1 cellular context compared by ENCODE assay signal in the genomic region with DNA sequence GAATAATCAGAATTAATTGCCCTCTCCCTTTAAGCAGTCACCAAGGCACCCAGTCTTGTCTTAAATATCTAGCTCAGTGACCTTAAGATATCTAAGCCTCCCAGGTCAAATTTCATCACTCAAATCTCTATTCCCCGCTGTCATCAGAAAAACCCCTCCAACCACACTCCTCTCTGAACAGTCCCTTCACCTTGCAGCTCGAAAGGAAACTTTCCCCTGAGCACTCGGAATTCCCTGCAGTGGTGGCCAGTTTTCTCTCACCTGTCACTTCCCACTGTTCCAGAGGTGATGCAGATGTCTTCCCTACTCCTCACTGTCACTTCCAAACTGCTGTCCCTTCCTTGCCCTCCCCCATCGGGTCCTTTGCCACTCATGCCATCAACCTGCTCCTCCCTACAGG.
TF ChIP-seq lines count a peak whose summit lies in the region.

No MANE protein-coding gene starts in this region.

TF ChIP-seq in K562, 482 proteins besides CTCF, POLR2A, EP300 and RAD21 (continued from another document):
- TF ChIP-seq, protein P1, sequence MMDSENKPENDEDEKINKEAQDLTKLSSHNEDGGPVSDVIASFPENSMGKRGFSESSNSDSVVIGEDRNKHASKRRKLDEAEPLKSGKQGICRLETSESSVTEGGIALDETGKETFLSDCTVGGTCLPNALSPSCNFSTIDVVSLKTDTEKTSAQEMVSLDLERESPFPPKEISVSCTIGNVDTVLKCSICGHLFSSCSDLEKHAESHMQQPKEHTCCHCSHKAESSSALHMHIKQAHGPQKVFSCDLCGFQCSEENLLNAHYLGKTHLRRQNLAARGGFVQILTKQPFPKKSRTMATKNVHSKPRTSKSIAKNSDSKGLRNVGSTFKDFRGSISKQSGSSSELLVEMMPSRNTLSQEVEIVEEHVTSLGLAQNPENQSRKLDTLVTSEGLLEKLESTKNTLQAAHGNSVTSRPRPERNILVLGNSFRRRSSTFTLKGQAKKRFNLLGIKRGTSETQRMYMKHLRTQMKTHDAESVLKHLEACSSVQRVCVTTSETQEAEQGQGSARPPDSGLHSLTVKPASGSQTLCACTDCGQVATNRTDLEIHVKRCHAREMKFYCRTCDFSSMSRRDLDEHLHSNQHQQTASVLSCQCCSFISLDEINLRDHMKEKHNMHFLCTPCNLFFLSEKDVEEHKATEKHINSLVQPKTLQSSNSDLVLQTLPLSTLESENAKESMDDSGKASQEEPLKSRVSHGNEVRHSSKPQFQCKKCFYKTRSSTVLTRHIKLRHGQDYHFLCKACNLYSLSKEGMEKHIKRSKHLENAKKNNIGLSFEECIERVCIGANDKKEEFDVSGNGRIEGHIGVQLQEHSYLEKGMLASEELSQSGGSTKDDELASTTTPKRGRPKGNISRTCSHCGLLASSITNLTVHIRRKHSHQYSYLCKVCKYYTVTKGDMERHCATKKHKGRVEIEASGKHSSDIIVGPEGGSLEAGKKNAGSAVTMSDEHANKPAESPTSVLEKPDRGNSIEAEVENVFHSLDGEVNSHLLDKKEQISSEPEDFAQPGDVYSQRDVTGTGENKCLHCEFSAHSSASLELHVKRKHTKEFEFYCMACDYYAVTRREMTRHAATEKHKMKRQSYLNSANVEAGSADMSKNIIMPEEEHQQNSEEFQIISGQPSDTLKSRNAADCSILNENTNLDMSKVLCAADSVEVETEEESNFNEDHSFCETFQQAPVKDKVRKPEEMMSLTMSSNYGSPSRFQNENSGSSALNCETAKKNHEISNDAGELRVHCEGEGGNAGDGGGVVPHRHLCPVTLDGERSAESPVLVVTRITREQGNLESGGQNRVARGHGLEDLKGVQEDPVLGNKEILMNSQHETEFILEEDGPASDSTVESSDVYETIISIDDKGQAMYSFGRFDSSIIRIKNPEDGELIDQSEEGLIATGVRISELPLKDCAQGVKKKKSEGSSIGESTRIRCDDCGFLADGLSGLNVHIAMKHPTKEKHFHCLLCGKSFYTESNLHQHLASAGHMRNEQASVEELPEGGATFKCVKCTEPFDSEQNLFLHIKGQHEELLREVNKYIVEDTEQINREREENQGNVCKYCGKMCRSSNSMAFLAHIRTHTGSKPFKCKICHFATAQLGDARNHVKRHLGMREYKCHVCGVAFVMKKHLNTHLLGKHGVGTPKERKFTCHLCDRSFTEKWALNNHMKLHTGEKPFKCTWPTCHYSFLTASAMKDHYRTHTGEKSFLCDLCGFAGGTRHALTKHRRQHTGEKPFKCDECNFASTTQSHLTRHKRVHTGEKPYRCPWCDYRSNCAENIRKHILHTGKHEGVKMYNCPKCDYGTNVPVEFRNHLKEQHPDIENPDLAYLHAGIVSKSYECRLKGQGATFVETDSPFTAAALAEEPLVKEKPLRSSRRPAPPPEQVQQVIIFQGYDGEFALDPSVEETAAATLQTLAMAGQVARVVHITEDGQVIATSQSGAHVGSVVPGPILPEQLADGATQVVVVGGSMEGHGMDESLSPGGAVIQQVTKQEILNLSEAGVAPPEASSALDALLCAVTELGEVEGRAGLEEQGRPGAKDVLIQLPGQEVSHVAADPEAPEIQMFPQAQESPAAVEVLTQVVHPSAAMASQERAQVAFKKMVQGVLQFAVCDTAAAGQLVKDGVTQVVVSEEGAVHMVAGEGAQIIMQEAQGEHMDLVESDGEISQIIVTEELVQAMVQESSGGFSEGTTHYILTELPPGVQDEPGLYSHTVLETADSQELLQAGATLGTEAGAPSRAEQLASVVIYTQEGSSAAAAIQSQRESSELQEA (IDR thresholded peaks at IDR 0.05; ENCODE audit: low read depth) = no peak
- no peak for TF ChIP-seq GABPA (tag; conservative IDR thresholded peaks at IDR 0.05; ENCODE audit: low read depth)
- no peak for TF ChIP-seq ZBTB7A (IDR thresholded peaks at IDR 0.05; ENCODE audit: borderline replicate concordance, control insufficient read depth, low read depth, low read length)
- no peak for TF ChIP-seq HNRNPK (IDR thresholded peaks at IDR 0.05; ENCODE audit: low read depth, low read length, poor library complexity, severe bottlenecking)
- no peak for TF ChIP-seq SMARCA4 (IDR thresholded peaks at IDR 0.05)
- TF ChIP-seq, protein P2, sequence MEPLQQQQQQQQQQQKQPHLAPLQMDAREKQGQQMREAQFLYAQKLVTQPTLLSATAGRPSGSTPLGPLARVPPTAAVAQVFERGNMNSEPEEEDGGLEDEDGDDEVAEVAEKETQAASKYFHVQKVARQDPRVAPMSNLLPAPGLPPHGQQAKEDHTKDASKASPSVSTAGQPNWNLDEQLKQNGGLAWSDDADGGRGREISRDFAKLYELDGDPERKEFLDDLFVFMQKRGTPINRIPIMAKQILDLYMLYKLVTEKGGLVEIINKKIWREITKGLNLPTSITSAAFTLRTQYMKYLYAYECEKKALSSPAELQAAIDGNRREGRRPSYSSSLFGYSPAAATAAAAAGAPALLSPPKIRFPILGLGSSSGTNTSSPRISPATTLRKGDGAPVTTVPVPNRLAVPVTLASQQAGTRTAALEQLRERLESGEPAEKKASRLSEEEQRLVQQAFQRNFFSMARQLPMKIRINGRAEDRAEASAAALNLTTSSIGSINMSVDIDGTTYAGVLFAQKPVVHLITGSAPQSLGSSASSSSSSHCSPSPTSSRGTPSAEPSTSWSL (CRISPR knock-in tag; IDR thresholded peaks at IDR 0.05; ENCODE audit: borderline replicate concordance) = no peak
- TF ChIP-seq ZNF384 (IDR thresholded peaks at IDR 0.05; ENCODE audit: low read depth, low read length) = no peak
- TF ChIP-seq SIN3B (IDR thresholded peaks at IDR 0.05; ENCODE audit: low read depth) = no peak
- TF ChIP-seq EHMT2 (IDR thresholded peaks at IDR 0.05) = no peak
- no peak for TF ChIP-seq NFIC (IDR thresholded peaks at IDR 0.05)
- TF ChIP-seq NRF1 (conservative IDR thresholded peaks at IDR 0.05 in 1 of 2, IDR thresholded peaks at IDR 0.05 in 1 of 2) = no peak
- no peak for TF ChIP-seq RFX1 (IDR thresholded peaks at IDR 0.05)
- TF ChIP-seq MEF2D (tag; conservative IDR thresholded peaks at IDR 0.05; ENCODE audit: low read depth) = no peak
- TF ChIP-seq PHB (CRISPR knock-in tag; IDR thresholded peaks at IDR 0.05) = no peak
- no peak for TF ChIP-seq MEF2A (IDR thresholded peaks at IDR 0.05; ENCODE audit: control insufficient read depth, low read depth, low read length)
- no peak for TF ChIP-seq ZNF24 (IDR thresholded peaks at IDR 0.05)
